15 cellular contexts compared by ENCODE assay signal in the genomic region with DNA sequence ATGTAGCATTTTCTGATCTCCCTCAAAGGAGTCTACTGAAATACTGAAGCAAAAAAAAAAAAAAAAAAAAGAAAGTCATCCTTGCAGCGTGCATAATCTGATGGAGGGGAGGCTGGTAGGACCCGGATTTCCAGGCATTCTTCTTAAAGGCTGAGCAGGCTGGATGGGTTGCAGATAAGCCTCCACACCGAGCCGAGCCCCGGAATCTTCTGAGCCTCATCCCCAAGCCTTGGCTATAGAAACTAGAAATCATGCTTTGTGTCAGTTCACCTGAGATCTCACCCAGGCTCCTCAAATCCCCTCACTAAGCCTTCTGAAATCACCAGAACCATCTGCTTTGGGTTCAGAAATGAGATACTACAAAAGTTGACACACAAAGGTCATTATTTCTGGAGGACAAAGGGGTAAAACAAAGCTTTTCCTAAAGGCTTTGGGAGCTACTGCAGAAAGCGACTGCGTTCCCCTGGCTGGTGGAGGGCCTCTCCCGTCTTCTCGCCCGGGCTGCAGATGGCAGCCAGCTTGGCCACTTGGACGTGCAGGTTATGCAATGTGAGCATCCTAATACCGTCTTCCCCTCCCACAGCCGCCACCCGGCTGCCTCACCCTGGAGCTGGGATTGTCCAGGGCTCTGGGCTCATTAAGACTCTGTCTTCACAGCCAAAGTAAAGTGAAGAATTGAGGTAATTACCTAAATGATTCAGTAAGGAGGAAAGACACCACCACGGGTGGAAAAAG. TPM values are rescaled to one million over a fixed set of nuclear protein-coding genes. Genes with fewer than 3 reads are reported as not detected.
DNase-seq lines count a peak whose midpoint lies in the region; TF ChIP-seq lines count a peak whose summit lies in the region.
"Had no signal": no experiment of that assay in that cellular context is flagged by ENCODE, and none has a peak within 500 bp of the region (broad histone marks: within the 10 kb centered on the region; RNA-seq: fewer than 3 reads in every experiment).

No MANE protein-coding gene starts in this region.

- no TSS peak for BruUV-seq in Caco-2 (replicated peaks; lab: Mats Ljungman, UMichigan)

- H4K20me1 ChIP-seq in neural progenitor cell (ENCODE audit: low read depth), result peaks cover 18% of the 10 kb centered on the region

- no peaks in the 10 kb centered on the region for H3K27me3 ChIP-seq in Caco-2 (replicated peaks; ENCODE audit: control insufficient read depth, insufficient read depth, low read length)
- peaks cover 44% of the 10 kb centered on the region for H3K27me3 ChIP-seq in neural progenitor cell
- peaks cover 47% of the 10 kb centered on the region for H3K27me3 ChIP-seq in HAP-1 (ENCODE audit: low read depth)

- POLR2A ChIA-PET in Caco-2 (lab: Charles Lee) (no interaction called here), HEK293 (lab: Yijun Ruan, JAX) (no interaction called here)

- no peak overlapping the region for H3K4me3 ChIP-seq in Caco-2 (ENCODE audit: low read depth, low read length)
- no peak overlapping the region for H3K4me3 ChIP-seq in HEK293 (ENCODE audit: low read depth, low read length)
- no peak overlapping the region for H3K4me3 ChIP-seq in neural progenitor cell
- no peak overlapping the region for H3K4me3 ChIP-seq in HAP-1
- H3K4me3 ChIP-seq: BLaER1 treated with 17β-estradiol and CSF1 and Interleukin-3, amounts not matched to agents 10 nM and 100 nM; GM12878; GM23338 had no signal

- H3K27ac ChIP-seq in HEK293 (ENCODE audit: extremely low read depth, low read depth, low read length) (no peak overlapping the region), neural progenitor cell (no peak overlapping the region)
- H3K27ac ChIP-seq: BLaER1 treated with 17β-estradiol and CSF1 and Interleukin-3, amounts not matched to agents 10 nM and 100 nM had no signal

- no peak overlapping the region for H2AFZ ChIP-seq in neural progenitor cell (replicated peaks)
- H2AFZ ChIP-seq: GM23338 had no signal

- H3K27ac Mint-ChIP-seq in Caco-2 (ENCODE audit: unreplicated experiment) (peak overlapping the region; percentile 65), brain (peak overlapping the region in 1 of 5 experiments; percentile 89), neural progenitor cell (no peak overlapping the region)
- H3K27ac Mint-ChIP-seq: CD4-positive, alpha-beta T cell; GM23338; HFFc6 had no signal

- H3K4me3 Mint-ChIP-seq in Caco-2 (ENCODE audit: unreplicated experiment), result no peak overlapping the region
- H3K4me3 Mint-ChIP-seq in brain, result peak overlapping the region in 3 of 5 experiments; percentile 11 to 44 (median 14)
- no peak overlapping the region for H3K4me3 Mint-ChIP-seq in neural progenitor cell
- H3K4me3 Mint-ChIP-seq: GM23338, HFFc6 had no signal

- H3K4me1 Mint-ChIP-seq in Caco-2 (ENCODE audit: low read depth, unreplicated experiment), result peaks cover 16% of the 10 kb centered on the region
- H3K4me1 Mint-ChIP-seq in brain, result peaks cover 58% of the 10 kb centered on the region
- H3K4me1 Mint-ChIP-seq in neural progenitor cell, result peaks cover 37% of the 10 kb centered on the region

- H3F3A ChIP-seq in neural progenitor cell (ENCODE audit: low read depth), result peaks cover 22% of the 10 kb centered on the region

- DNase-seq in Caco-2, result no peak
- peak; percentile 34 for DNase-seq in neural progenitor cell (ENCODE audit: low spot score)
- no peak for DNase-seq in MV-4-11 (lab: John Stamatoyannopoulos, UW)
- DNase-seq in HAP-1 (ENCODE audit: low spot score in 2 of 2), result no peak
- DNase-seq in NCI-H446 treated with DMSO at 0.1 percent for 48 hours (lab: John Stamatoyannopoulos, UW), result no peak
- DNase-seq: ACHN; CD4-positive, alpha-beta T cell; DND-41; H7; HFFc6 had no signal

- H3K4me2 ChIP-seq in neural progenitor cell, result peak overlapping the region; percentile 27
- H3K4me2 ChIP-seq: GM23338 had no signal

- no peak overlapping the region for H3K9ac ChIP-seq in neural progenitor cell
- H3K9ac ChIP-seq: BLaER1 treated with 17β-estradiol and CSF1 and Interleukin-3, amounts not matched to agents 10 nM and 100 nM had no signal

- H3K79me2 ChIP-seq in neural progenitor cell (ENCODE audit: low read depth), result no peaks in the 10 kb centered on the region

- intact Hi-C loops in Caco-2 (cut with micrococcal nuclease; ENCODE audit: unreplicated experiment), result loop anchor here (5.0 kb wide), 1 partner anchor 77 kb away; no protein-coding TSS in a partner anchor

- CTCF ChIA-PET in Caco-2 (lab: Charles Lee) (no interaction called here), HEK293 (lab: Yijun Ruan, JAX) (no interaction called here)

- no peaks in the 10 kb centered on the region for H3K27me3 Mint-ChIP-seq in Caco-2 (ENCODE audit: insufficient read depth, unreplicated experiment)
- H3K27me3 Mint-ChIP-seq in brain, result peaks cover 3% of the 10 kb centered on the region
- peaks cover 14% of the 10 kb centered on the region for H3K27me3 Mint-ChIP-seq in neural progenitor cell (ENCODE audit: insufficient read depth, low read depth)

- H3K9me3 Mint-ChIP-seq in Caco-2 (ENCODE audit: unreplicated experiment), result no peaks in the 10 kb centered on the region
- H3K9me3 Mint-ChIP-seq in brain, result peaks cover 0 to 4% (median 0%) of the 10 kb centered on the region in 5 experiments
- no peaks in the 10 kb centered on the region for H3K9me3 Mint-ChIP-seq in neural progenitor cell
- H3K9me3 Mint-ChIP-seq: CD4-positive, alpha-beta T cell; GM23338; HFFc6 had no signal

- H3K36me3 Mint-ChIP-seq in Caco-2 (ENCODE audit: insufficient read depth, unreplicated experiment), result peaks cover 6% of the 10 kb centered on the region
- no peaks in the 10 kb centered on the region for H3K36me3 Mint-ChIP-seq in brain
- H3K36me3 Mint-ChIP-seq in neural progenitor cell, result no peaks in the 10 kb centered on the region

- in situ Hi-C loops in HAP-1 (cut with MboI; ENCODE audit: low sequenced_read_pairs), result no loop called here

- H3K4me1 ChIP-seq in Caco-2 (peaks cover 43% of the 10 kb centered on the region), HEK293 (ENCODE audit: control insufficient read depth, insufficient read depth, low read length) (no peaks in the 10 kb centered on the region), neural progenitor cell (peaks cover 32% of the 10 kb centered on the region), HAP-1 (no peaks in the 10 kb centered on the region)

- H3K9me3 ChIP-seq in Caco-2 (no peaks in the 10 kb centered on the region), HEK293 (ENCODE audit: control insufficient read depth, insufficient read depth, low read depth, low read length) (no peaks in the 10 kb centered on the region), neural progenitor cell (ENCODE audit: low read depth) (no peaks in the 10 kb centered on the region), HAP-1 (no peaks in the 10 kb centered on the region)
- H3K9me3 ChIP-seq: BLaER1 treated with 17β-estradiol and CSF1 and Interleukin-3, amounts not matched to agents 10 nM and 100 nM had no signal

- H3K36me3 ChIP-seq in Caco-2 (ENCODE audit: control insufficient read depth, insufficient read depth, low read length) (no peaks in the 10 kb centered on the region), HEK293 (ENCODE audit: control insufficient read depth in 2 of 2, insufficient read depth in 1 of 2, low read length in 2 of 2) (no peaks in the 10 kb centered on the region), neural progenitor cell (no peaks in the 10 kb centered on the region), HAP-1 (replicated peaks) (no peaks in the 10 kb centered on the region)
- H3K36me3 ChIP-seq: BLaER1 treated with 17β-estradiol and CSF1 and Interleukin-3, amounts not matched to agents 10 nM and 100 nM had no signal

- TF ChIP-seq CTCF in Caco-2 (IDR thresholded peaks at IDR 0.05; ENCODE audit: insufficient read depth in 1 of 2, low read depth in 1 of 2, low read length in 1 of 2, severe bottlenecking in 1 of 2, unreplicated experiment in 1 of 2) (no peak), HEK293 (tag by site-specific recombination; IDR thresholded peaks at IDR 0.05) (no peak), brain (conservative IDR thresholded peaks at IDR 0.05) (no peak), neural progenitor cell (IDR thresholded peaks at IDR 0.05) (no peak)

TF ChIP-seq in HEK293, 187 proteins besides CTCF, POLR2A, EP300 and RAD21:
- TF ChIP-seq ZNF146 (tag by site-specific recombination; IDR thresholded peaks at IDR 0.05) (no peak), KLF1 (tag by site-specific recombination; IDR thresholded peaks at IDR 0.05) (peak; percentile 40; the same call in 1 of the 2 replicates)
TF ChIP-seq in HEK293: peak in this region for 1.

RNA-seq across cellular contexts. Expression of a gene that starts 4.7 kb away (rescaled TPM):
- 10.1 and 12.8 TPM in 2 replicates for total RNA-seq in Caco-2 (2022)
- polyA plus RNA-seq in brain (ENCODE audit: insufficient read depth, low read depth, low replicate concordance), result 50.9 TPM
- total RNA-seq in neural progenitor cell (ENCODE audit: low replicate concordance), result 0.34 and 1.2 TPM in 2 replicates
- total RNA-seq: CD4-positive, alpha-beta T cell; HFFc6 had no signal

Comparison
In these comparisons a context has a peak if more than half of its experiments do, and no peak if none do; other contexts are left out.
1. H3K4me3 Mint-ChIP-seq: peak in brain (3 of 5); none in Caco-2 (single experiment) and neural progenitor cell (single experiment).